ENCODE assay signal across 19 cellular contexts in genomic region chr5:175692996-175693700, GRCh38. TPM values are rescaled to one million over a fixed set of nuclear protein-coding genes. Genes with fewer than 3 reads are reported as not detected.
DNase-seq lines count a peak whose midpoint lies in the region; ATAC-seq, FAIRE-seq and TF ChIP-seq lines count a peak whose summit lies in the region.
"Had no signal": no experiment of that assay in that cellular context is flagged by ENCODE, and none has a peak within 500 bp of the region (broad histone marks: within the 10 kb centered on the region; RNA-seq: fewer than 3 reads in every experiment).

No MANE protein-coding gene starts in this region.

- no peaks in the 10 kb centered on the region for H3K36me3 ChIP-seq in kidney (ENCODE audit: control insufficient read depth in 1 of 2, insufficient read depth in 2 of 2, low read length in 2 of 2)
- H3K36me3 ChIP-seq in tibial artery = no peaks in the 10 kb centered on the region
- no peaks in the 10 kb centered on the region for H3K36me3 ChIP-seq in upper lobe of right lung
- H3K36me3 ChIP-seq: gastrocnemius medialis had no signal

- POLR2A ChIA-PET in T-cell (lab: Charles Lee) = no interaction called here

- H3K4me3 Mint-ChIP-seq in T-cell = no peak overlapping the region
- H3K4me3 Mint-ChIP-seq: natural killer cell; T-helper 2 cell treated with Interferon-gamma antibody and Interleukin-4, amounts not matched to agents 5 μg/mL and 100 μg/mL, for 36 hours had no signal

- intact Hi-C loops in cardiac septum (cut with DNase I) (no loop called here), Right ventricle myocardium superior (cut with DNase I) (no loop called here), kidney (cut with DNase I) (no loop called here), tibial artery (cut with DNase I; ENCODE audit: low total_unique reads) (no loop called here), upper lobe of right lung (cut with DNase I) (no loop called here)

- no peak overlapping the region for H3K9ac ChIP-seq in kidney (ENCODE audit: low read length in 2 of 2)

- CTCF ChIA-PET in T-cell (lab: Charles Lee) = interaction anchor here (0.6 to 2.5 kb wide), 2 partner anchors 135 to 159 kb away, joined by 4 to 6 read pairs; no protein-coding TSS in a partner anchor

- DNase-seq in cardiac septum (ENCODE audit: low spot score) (peak; percentile 50), Right ventricle myocardium superior (no peak), T-cell (no peak), kidney (peak; percentile 35), tibial artery (peak; percentile 45 to 68), upper lobe of right lung (no peak)
- DNase-seq: H7, natural killer cell, NCI-H1694, SHP77 had no signal

- H3K4me1 ChIP-seq in kidney (ENCODE audit: control insufficient read depth in 1 of 2, insufficient read depth in 1 of 2, low read depth in 1 of 2, low read length in 2 of 2) (no peaks in the 10 kb centered on the region), tibial artery (peaks cover 0 to 34% (median 16%) of the 10 kb centered on the region in 4 donors), upper lobe of right lung (no peaks in the 10 kb centered on the region)
- H3K4me1 ChIP-seq: gastrocnemius medialis had no signal

- H3K27ac ChIP-seq in kidney (ENCODE audit: low read depth in 2 of 2, low read length in 2 of 2) = no peak overlapping the region
- H3K27ac ChIP-seq in tibial artery = peak overlapping the region in 1 of 2 donors; percentile 19
- H3K27ac ChIP-seq in upper lobe of right lung = no peak overlapping the region
- H3K27ac ChIP-seq: epithelial cell of prostate, gastrocnemius medialis had no signal

- no peak overlapping the region for H3K4me3 ChIP-seq in kidney (ENCODE audit: low read length in 2 of 2)
- no peak overlapping the region for H3K4me3 ChIP-seq in tibial artery
- H3K4me3 ChIP-seq in upper lobe of right lung = no peak overlapping the region
- H3K4me3 ChIP-seq: gastrocnemius medialis, lung had no signal

- H3K27me3 ChIP-seq in tibial artery (no peaks in the 10 kb centered on the region), upper lobe of right lung (no peaks in the 10 kb centered on the region)
- H3K27me3 ChIP-seq: gastrocnemius medialis had no signal

- no peaks in the 10 kb centered on the region for H3K27me3 Mint-ChIP-seq in T-cell

- FAIRE-seq in kidney (lab: Jason Lieb, UNC) = no peak
- FAIRE-seq: colon had no signal

- peaks cover 4% of the 10 kb centered on the region for H3K36me3 Mint-ChIP-seq in T-cell
- H3K36me3 Mint-ChIP-seq: natural killer cell had no signal

- peak overlapping the region; percentile 42 to 87 for H3K27ac Mint-ChIP-seq in T-cell
- H3K27ac Mint-ChIP-seq: natural killer cell had no signal

- no peak for ATAC-seq in Right ventricle myocardium superior (ENCODE audit: poor library complexity)
- ATAC-seq in T-cell (replicated peaks in 1 of 4) = no peak
- no peak for ATAC-seq in HG03280 (IDR thresholded peaks at IDR 0.05; ENCODE audit: unreplicated experiment)
- ATAC-seq in GM21737 (IDR thresholded peaks at IDR 0.05; ENCODE audit: unreplicated experiment) = no peak
- ATAC-seq in upper lobe of right lung = no peak
- ATAC-seq: activated CD4-positive, CD25-positive, alpha-beta regulatory T cell treated with anti-CD3 and anti-CD28 coated beads, Interleukin-2, amount 50 U/mL, for 24 hours; gastrocnemius medialis; natural killer cell had no signal

- TF ChIP-seq CTCF in kidney (IDR thresholded peaks at IDR 0.05; ENCODE audit: borderline replicate concordance, extremely low read depth, insufficient read depth) (no peak), tibial artery (IDR thresholded peaks at IDR 0.05) (no peak), upper lobe of right lung (IDR thresholded peaks at IDR 0.05) (no peak)

- no peaks in the 10 kb centered on the region for H3K9me3 ChIP-seq in kidney (ENCODE audit: control insufficient read depth in 1 of 2, low read length in 2 of 2)
- H3K9me3 ChIP-seq in tibial artery = no peaks in the 10 kb centered on the region
- H3K9me3 ChIP-seq in upper lobe of right lung = no peaks in the 10 kb centered on the region
- H3K9me3 ChIP-seq: gastrocnemius medialis had no signal

- peaks cover 54 to 80% (median 55%) of the 10 kb centered on the region in 3 donors for H3K4me1 Mint-ChIP-seq in T-cell

- H3K9me3 Mint-ChIP-seq in T-cell = no peaks in the 10 kb centered on the region
- H3K9me3 Mint-ChIP-seq: natural killer cell; T-helper 2 cell treated with Interferon-gamma antibody and Interleukin-4, amounts not matched to agents 5 μg/mL and 100 μg/mL, for 36 hours had no signal

RNA-seq across cellular contexts. Expression of gene HRH2, which starts 35.3 kb away (rescaled TPM):
- 60.1 TPM for total RNA-seq in cardiac septum
- total RNA-seq in Right ventricle myocardium superior = 41.2 TPM
- total RNA-seq in T-cell = 10 to 100 TPM in 1 of 5 donors, 1 to 10 TPM in 4; 2.9 to 14.4 (median 5.5) TPM
- total RNA-seq in kidney = 10.6 TPM
- polyA plus RNA-seq in kidney (ENCODE audit: insufficient read depth, low read depth, low replicate concordance) = 1.9 TPM
- total RNA-seq in upper lobe of right lung = 8.2 TPM
- total RNA-seq: NCI-H460 had no signal

Comparison
In these comparisons a context has a peak if more than half of its experiments do, and no peak if none do; other contexts are left out.
1. DNase-seq: peak in cardiac septum (single experiment), kidney (single experiment) and tibial artery (2 of 2); none in Right ventricle myocardium superior (single experiment), T-cell (0 of 34) and upper lobe of right lung (single experiment).